Comparison of ENCODE assay signal across 10 cellular contexts in genomic region chr11:82750643-82751139, GRCh38.
DNase-seq lines count a peak whose midpoint lies in the region.
"Had no signal": no experiment of that assay in that cellular context is flagged by ENCODE, and none has a peak within 500 bp of the region (broad histone marks: within the 10 kb centered on the region; RNA-seq: fewer than 3 reads in every experiment).

No MANE protein-coding gene starts in this region.

- H3K36me3 Mint-ChIP-seq in activated naive CD4-positive, alpha-beta T cell treated with anti-CD3 and anti-CD28 coated beads, Interleukin-2, amount 10 ng/mL, durations not matched to agents 7 days and 5 days, result no peaks in the 10 kb centered on the region

- H3K4me3 Mint-ChIP-seq in activated naive CD4-positive, alpha-beta T cell treated with anti-CD3 and anti-CD28 coated beads, Interleukin-2, amount 10 ng/mL, durations not matched to agents 7 days and 5 days, result peak overlapping the region; percentile 51

- peaks cover 1% of the 10 kb centered on the region for H3K9me3 Mint-ChIP-seq in activated naive CD4-positive, alpha-beta T cell treated with anti-CD3 and anti-CD28 coated beads, Interleukin-2, amount 10 ng/mL, durations not matched to agents 7 days and 5 days

- DNase-seq in activated naive CD4-positive, alpha-beta T cell treated with anti-CD3 and anti-CD28 coated beads, Interleukin-2, amount 10 ng/mL, durations not matched to agents 7 days and 5 days, result peak; percentile 60
- DNase-seq in activated naive CD4-positive, alpha-beta T cell treated with Interleukin-2 at 50 U/mL for 16 hours, result no peak
- DNase-seq in KG1 (lab: John Stamatoyannopoulos, UW) (peak; percentile 14), caudate nucleus (lab: John Stamatoyannopoulos, UW) (peak in 2 of 61 donors; percentile 16 to 36), substantia nigra (lab: John Stamatoyannopoulos, UW) (peak in 4 of 49 donors; percentile 7 to 22 (median 13)), putamen (ENCODE audit: low spot score) (no peak), NCI-H187 (lab: John Stamatoyannopoulos, UW) (no peak)
- no peak for DNase-seq in stimulated activated CD4-positive, alpha-beta T cell treated with anti-CD3 and anti-CD28 coated beads, Interleukin-4, amount 100 ng/mL, for 24 hours
- DNase-seq: COR-L47, PC-9 had no signal

- H3K27ac ChIP-seq in caudate nucleus (ENCODE audit: low read depth, low read length) (peak overlapping the region; percentile 61), substantia nigra (ENCODE audit: low read depth, low read length, poor library complexity, severe bottlenecking) (peak overlapping the region; percentile 28)
- H3K27ac ChIP-seq: PC-9 had no signal

- CTCF ChIA-PET in activated naive CD4-positive, alpha-beta T cell treated with anti-CD3 and anti-CD28 coated beads, Interleukin-2, amount 10 ng/mL, durations not matched to agents 7 days and 5 days (lab: Charles Lee), result no interaction called here

- peaks cover 16% of the 10 kb centered on the region for H3K27me3 Mint-ChIP-seq in activated naive CD4-positive, alpha-beta T cell treated with anti-CD3 and anti-CD28 coated beads, Interleukin-2, amount 10 ng/mL, durations not matched to agents 7 days and 5 days

- peaks cover 27% of the 10 kb centered on the region for H3K4me1 Mint-ChIP-seq in activated naive CD4-positive, alpha-beta T cell treated with anti-CD3 and anti-CD28 coated beads, Interleukin-2, amount 10 ng/mL, durations not matched to agents 7 days and 5 days

- peak overlapping the region; percentile 76 for H3K27ac Mint-ChIP-seq in activated naive CD4-positive, alpha-beta T cell treated with anti-CD3 and anti-CD28 coated beads, Interleukin-2, amount 10 ng/mL, durations not matched to agents 7 days and 5 days

Comparison
In these comparisons a context has a peak if more than half of its experiments do, and no peak if none do; other contexts are left out.
1. DNase-seq: peak in activated naive CD4-positive, alpha-beta T cell treated with anti-CD3 and anti-CD28 coated beads, Interleukin-2, amount 10 ng/mL, durations not matched to agents 7 days and 5 days (single experiment) and KG1 (single experiment); none in activated naive CD4-positive, alpha-beta T cell treated with Interleukin-2 at 50 U/mL for 16 hours (single experiment), stimulated activated CD4-positive, alpha-beta T cell treated with anti-CD3 and anti-CD28 coated beads, Interleukin-4, amount 100 ng/mL, for 24 hours (single experiment), putamen (single experiment) and NCI-H187 (0 of 2).